In genomic region chr5:146533260-146533857, GRCh38 we compare ENCODE assay signal across 9 cellular contexts. TPM values are rescaled to one million over a fixed set of nuclear protein-coding genes. Genes with fewer than 3 reads are reported as not detected.
DNase-seq lines count a peak whose midpoint lies in the region; ATAC-seq and TF ChIP-seq lines count a peak whose summit lies in the region.
"Had no signal": no experiment of that assay in that cellular context is flagged by ENCODE, and none has a peak within 500 bp of the region (broad histone marks: within the 10 kb centered on the region; RNA-seq: fewer than 3 reads in every experiment).

No MANE protein-coding gene starts in this region.

- no peaks in the 10 kb centered on the region for H3K36me3 Mint-ChIP-seq in chondrocyte (ENCODE audit: low read depth)

- peaks cover 4% of the 10 kb centered on the region for H3K4me1 Mint-ChIP-seq in chondrocyte (ENCODE audit: low read depth)

- peak; percentile 43 for DNase-seq in GM19238 (ENCODE audit: insufficient read length, low spot score)
- DNase-seq in NCI-H226 = peak; percentile 41
- DNase-seq in activated CD4-positive, CD25-positive, alpha-beta regulatory T cell treated with anti-CD3 and anti-CD28 coated beads, Interleukin-2, amount 50 U/mL, for 72 hours = peak; percentile 75
- no peak for DNase-seq in chondrocyte (ENCODE audit: low spot score)
- DNase-seq in right lobe of liver = peak; percentile 63 to 73 (median 68)
- peak; percentile 26 for DNase-seq in stimulated activated CD8-positive, alpha-beta memory T cell treated with anti-CD3 and anti-CD28 coated beads, Interleukin-12 subunit alpha, Interleukin-12 subunit beta, amount 100 ng/mL, for 24 hours (ENCODE audit: extremely low read depth)

- no peak overlapping the region for H3K27ac ChIP-seq in C4-2B
- no peak overlapping the region for H3K27ac ChIP-seq in right lobe of liver

- intact Hi-C loops in right lobe of liver (cut with DNase I) = no loop called here

- no peaks in the 10 kb centered on the region for H3K9me3 ChIP-seq in right lobe of liver

- no peaks in the 10 kb centered on the region for H3K9me3 Mint-ChIP-seq in chondrocyte (ENCODE audit: low read depth)

- H3K4me1 ChIP-seq in right lobe of liver = no peaks in the 10 kb centered on the region

- 22% methylated on average over 6 of the region's 7 CpGs for WGBS in right lobe of liver (ENCODE audit: insufficient coverage, low coverage, low lambda C conversion rate, missing lambda C conversion rate)

- H3K27me3 Mint-ChIP-seq in chondrocyte (ENCODE audit: low read depth) = peaks cover 11% of the 10 kb centered on the region

- H3K27ac Mint-ChIP-seq in chondrocyte (ENCODE audit: unreplicated experiment) = no peak overlapping the region

- no peak overlapping the region for H3K4me3 ChIP-seq in right lobe of liver

- no peak for TF ChIP-seq POLR2A in right lobe of liver (IDR thresholded peaks at IDR 0.05)

- TF ChIP-seq CTCF in C4-2B (conservative IDR thresholded peaks at IDR 0.05) (peak; percentile 95), chondrocyte (IDR thresholded peaks at IDR 0.05) (peak; percentile 94), right lobe of liver (IDR thresholded peaks at IDR 0.05) (peak; percentile 75 to 84 (median 80))

- no peak overlapping the region for H3K4me3 Mint-ChIP-seq in chondrocyte (ENCODE audit: unreplicated experiment)

- no peaks in the 10 kb centered on the region for H3K36me3 ChIP-seq in right lobe of liver

- ATAC-seq in HG03196 (IDR thresholded peaks at IDR 0.05; ENCODE audit: unreplicated experiment) (peak; percentile 92), right lobe of liver (peak; percentile 94 to 97 (median 96))

- H3K27me3 ChIP-seq in right lobe of liver = no peaks in the 10 kb centered on the region

RNA-seq across cellular contexts. Expression of gene GPR151, which starts 17.4 kb away (rescaled TPM):
- not detected in 3 replicates for total RNA-seq in chondrocyte
- not detected for total RNA-seq in right lobe of liver
- total RNA-seq: T-helper 2 cell treated with Interferon-gamma antibody and Interleukin-4, amounts not matched to agents 100 ng/mL and 5 ng/mL, for 36 hours had no signal
